ENCODE assay signal across 8 cellular contexts in the genomic region with DNA sequence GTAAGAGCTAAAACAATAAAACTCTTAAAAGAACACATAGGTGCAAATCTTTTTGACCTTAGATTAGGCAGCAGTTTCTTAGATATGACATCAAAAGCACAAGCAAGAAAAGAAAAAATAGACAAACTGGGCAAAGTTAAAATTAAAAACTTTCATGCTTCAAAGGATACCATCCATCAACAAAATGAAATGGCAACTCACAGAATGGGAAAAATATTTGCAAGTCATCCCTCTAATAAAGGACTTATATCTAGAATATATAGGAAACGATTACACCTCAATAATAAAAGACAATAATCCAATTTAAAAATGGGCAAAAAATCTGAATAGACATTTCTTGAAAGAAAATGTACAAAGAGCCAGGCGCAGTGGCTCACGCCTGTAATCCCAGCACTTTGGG.
"Had no signal": no experiment of that assay in that cellular context is flagged by ENCODE, and none has a peak within 500 bp of the region (broad histone marks: within the 10 kb centered on the region; RNA-seq: fewer than 3 reads in every experiment).

No MANE protein-coding gene starts in this region.

- H3K36me3 ChIP-seq: HAP-1 had no signal

- H3K9me3 ChIP-seq: HAP-1 had no signal

- DNase-seq: GM23248, GOT3, H7, HFFc6, KG1 had no signal

- ATAC-seq: HCT116 had no signal

- H3K27ac ChIP-seq: GM23248, HL-60 had no signal

- H3K9ac ChIP-seq: GM23248 had no signal

- H3K4me1 ChIP-seq: HAP-1 had no signal

- H3K4me3 ChIP-seq: GM23248, HAP-1 had no signal

- H2AFZ ChIP-seq: GM23248 had no signal
